In the genomic region with DNA sequence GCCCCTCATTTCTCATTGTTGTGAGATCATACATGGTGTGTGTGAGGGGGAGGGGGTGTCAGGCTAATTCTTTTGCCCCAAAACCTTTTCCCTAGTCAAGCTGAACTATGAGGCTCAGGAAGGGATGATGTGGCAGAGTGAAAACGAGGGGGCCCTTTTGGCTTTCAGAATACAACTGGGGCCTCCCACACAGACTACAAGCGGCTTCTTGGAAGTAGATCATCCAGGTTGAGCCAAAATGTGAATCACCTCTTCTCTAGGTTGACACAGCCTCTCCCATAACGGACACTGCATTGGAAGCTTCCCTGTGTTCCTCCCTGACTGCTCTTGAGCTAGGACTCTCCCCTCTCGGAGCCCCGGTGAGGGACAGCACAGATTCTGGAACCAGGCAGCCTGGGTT, we compare ENCODE assay signal across 11 cellular contexts. TPM values are rescaled to one million over a fixed set of nuclear protein-coding genes. Genes with fewer than 3 reads are reported as not detected.
DNase-seq lines count a peak whose midpoint lies in the region; ATAC-seq and TF ChIP-seq lines count a peak whose summit lies in the region.
"Had no signal": no experiment of that assay in that cellular context is flagged by ENCODE, and none has a peak within 500 bp of the region (broad histone marks: within the 10 kb centered on the region; RNA-seq: fewer than 3 reads in every experiment).

No MANE protein-coding gene starts in this region.

- TF ChIP-seq CTCF in left ventricle myocardium inferior (IDR thresholded peaks at IDR 0.05; ENCODE audit: borderline replicate concordance) (no peak), neural progenitor cell (IDR thresholded peaks at IDR 0.05) (no peak), vagina (IDR thresholded peaks at IDR 0.05) (no peak)

- H3K4me1 ChIP-seq in left ventricle myocardium inferior: peaks cover 45% of the 10 kb centered on the region
- H3K4me1 ChIP-seq in neural progenitor cell: peaks cover 40% of the 10 kb centered on the region
- H3K4me1 ChIP-seq in vagina: peaks cover 35% of the 10 kb centered on the region

- H3K36me3 Mint-ChIP-seq in neural progenitor cell: peaks cover 6% of the 10 kb centered on the region

- no peak overlapping the region for H3K4me3 Mint-ChIP-seq in neural progenitor cell

- peaks cover 26% of the 10 kb centered on the region for H4K20me1 ChIP-seq in neural progenitor cell (ENCODE audit: low read depth)

- no peak overlapping the region for H3K9ac ChIP-seq in neural progenitor cell

- peak overlapping the region; percentile 100 for H3K27ac ChIP-seq in left ventricle myocardium inferior (replicated peaks)
- H3K27ac ChIP-seq in neural progenitor cell: no peak overlapping the region
- peak overlapping the region; percentile 99 for H3K27ac ChIP-seq in vagina
- H3K27ac ChIP-seq: foreskin keratinocyte had no signal

- peaks cover 73% of the 10 kb centered on the region for H3K4me1 Mint-ChIP-seq in neural progenitor cell

- ATAC-seq in Right ventricle myocardium superior (ENCODE audit: poor library complexity) (no peak), GM21423 (IDR thresholded peaks at IDR 0.05; ENCODE audit: unreplicated experiment) (no peak), GM18858 (IDR thresholded peaks at IDR 0.05; ENCODE audit: unreplicated experiment) (no peak)
- ATAC-seq: foreskin keratinocyte had no signal

- H3K27me3 ChIP-seq in left ventricle myocardium inferior (ENCODE audit: low read depth) (no peaks in the 10 kb centered on the region), neural progenitor cell (no peaks in the 10 kb centered on the region), vagina (no peaks in the 10 kb centered on the region), H7 (ENCODE audit: control insufficient read depth, insufficient read depth, low read length) (no peaks in the 10 kb centered on the region)
- H3K27me3 ChIP-seq: foreskin keratinocyte had no signal

- H3F3A ChIP-seq in neural progenitor cell (ENCODE audit: low read depth): peaks cover 39% of the 10 kb centered on the region

- H3K9me3 ChIP-seq in left ventricle myocardium inferior (replicated peaks) (no peaks in the 10 kb centered on the region), neural progenitor cell (ENCODE audit: low read depth) (no peaks in the 10 kb centered on the region), vagina (no peaks in the 10 kb centered on the region)

- H3K9me3 Mint-ChIP-seq in neural progenitor cell: no peaks in the 10 kb centered on the region

- DNase-seq in left ventricle myocardium inferior (no peak), Right ventricle myocardium superior (no peak), amniotic epithelial cell (ENCODE audit: low read depth) (peak; percentile 59), neural progenitor cell (ENCODE audit: low spot score) (no peak), vagina (ENCODE audit: extremely low spot score in 2 of 2) (no peak), H7 (no peak)
- DNase-seq: activated gamma-delta T cell treated with Interleukin-2 at 50 U/mL for 16 hours, foreskin keratinocyte, substantia nigra had no signal

- H3K36me3 ChIP-seq in left ventricle myocardium inferior: no peaks in the 10 kb centered on the region
- H3K36me3 ChIP-seq in neural progenitor cell: no peaks in the 10 kb centered on the region
- H3K36me3 ChIP-seq in vagina: no peaks in the 10 kb centered on the region
- no peaks in the 10 kb centered on the region for H3K36me3 ChIP-seq in H7 (replicated peaks; ENCODE audit: control insufficient read depth, insufficient read depth, low read length)

- H3K4me2 ChIP-seq in neural progenitor cell: no peak overlapping the region

- intact Hi-C loops in left ventricle myocardium inferior (cut with micrococcal nuclease): no loop called here
- intact Hi-C loops in Right ventricle myocardium superior (cut with DNase I): no loop called here
- intact Hi-C loops in vagina (cut with DNase I): no loop called here

- peaks cover 25% of the 10 kb centered on the region for H3K79me2 ChIP-seq in neural progenitor cell (ENCODE audit: low read depth)

- no peak overlapping the region for H3K4me3 ChIP-seq in left ventricle myocardium inferior
- no peak overlapping the region for H3K4me3 ChIP-seq in neural progenitor cell
- no peak overlapping the region for H3K4me3 ChIP-seq in vagina
- no peak overlapping the region for H3K4me3 ChIP-seq in H7 (ENCODE audit: insufficient read depth, low read depth, low read length)

- TF ChIP-seq POLR2A in vagina (IDR thresholded peaks at IDR 0.05): no peak

- peaks cover 6% of the 10 kb centered on the region for H3K27me3 Mint-ChIP-seq in neural progenitor cell (ENCODE audit: insufficient read depth, low read depth)

- H2AFZ ChIP-seq in neural progenitor cell (replicated peaks): no peak overlapping the region

- H3K27ac Mint-ChIP-seq in neural progenitor cell: peak overlapping the region; percentile 96

RNA-seq across cellular contexts. Expression of a gene that starts 2.3 kb away (rescaled TPM):
- total RNA-seq in left ventricle myocardium inferior (179 TPM), Right ventricle myocardium superior (179 TPM), neural progenitor cell (ENCODE audit: low replicate concordance) (78.8 and 98.2 TPM in 2 replicates), vagina (77.3 TPM)
- 101 and 103 TPM in 2 replicates for total RNA-seq in H7 (2014; rRNA removed; shearing (Covaris generic))

RNA-seq across cellular contexts. Expression of a gene that starts 44.1 kb away (rescaled TPM):
- total RNA-seq in left ventricle myocardium inferior (8.8 TPM), Right ventricle myocardium superior (7.9 TPM), neural progenitor cell (ENCODE audit: low replicate concordance) (70.5 and 190 TPM in 2 replicates), vagina (27.7 TPM)
- 81.6 and 85.1 TPM in 2 replicates for total RNA-seq in H7 (2014; rRNA removed; shearing (Covaris generic))
